In genomic region chr9:75599249-75599648, GRCh38 we compare ENCODE assay signal across 8 cellular contexts.
"Had no signal": no experiment of that assay in that cellular context is flagged by ENCODE, and none has a peak within 500 bp of the region (broad histone marks: within the 10 kb centered on the region; RNA-seq: fewer than 3 reads in every experiment).

No MANE protein-coding gene starts in this region.

- H3K27me3 Mint-ChIP-seq: IgD-negative memory B cell had no signal

- H3K9me3 ChIP-seq: HAP-1 had no signal

- H3K36me3 Mint-ChIP-seq: IgD-negative memory B cell had no signal

- H3K27ac ChIP-seq: HL-60 had no signal

- ATAC-seq: HCT116, HepG2 had no signal

- H3K4me3 Mint-ChIP-seq: IgD-negative memory B cell had no signal

- H3K4me1 ChIP-seq: HAP-1 had no signal

- H3K36me3 ChIP-seq: HAP-1 had no signal

- DNase-seq: GOT3, H7, KBM-7 had no signal

- H3K4me3 ChIP-seq: HAP-1 had no signal

- FAIRE-seq: HepG2 had no signal

- H3K27ac Mint-ChIP-seq: IgD-negative memory B cell had no signal

- H3K4me1 Mint-ChIP-seq: IgD-negative memory B cell had no signal
